Comparison of ENCODE assay signal across 8 cellular contexts in genomic region chr7:29684146-29684786, GRCh38.
DNase-seq lines count a peak whose midpoint lies in the region; ATAC-seq and TF ChIP-seq lines count a peak whose summit lies in the region.
"Not testable (repeated sequence)": the region's sequence is repeated elsewhere in the genome, so short reads cannot be mapped to it uniquely, and the experiment has no call there.

No MANE protein-coding gene starts in this region.

- DNase-seq in Kasumi-1 (lab: John Stamatoyannopoulos, UW) = peak; percentile 6 to 18
- peak in 1 of 2 donors; percentile 7 for DNase-seq in cardiac fibroblast (ENCODE audit: low read depth in 2 of 2)
- not testable (repeated sequence) for DNase-seq in hepatocyte (ENCODE audit: low spot score)

- under 1% methylated on average over 32 of the region's 34 CpGs for WGBS in hepatocyte (ENCODE audit: low lambda C conversion rate, missing lambda C conversion rate)
- WGBS in urinary bladder = 1% methylated on average over 31 of the region's 34 CpGs

- H4K20me1 ChIP-seq in hepatocyte (ENCODE audit: insufficient read depth, poor library complexity, severe bottlenecking) = not testable (repeated sequence)

- ATAC-seq in GM18511 (IDR thresholded peaks at IDR 0.05; ENCODE audit: unreplicated experiment) (peak; percentile 67), HG02588 (IDR thresholded peaks at IDR 0.05; ENCODE audit: unreplicated experiment) (peak; percentile 22)

- H3K36me3 Mint-ChIP-seq in T-helper 1 cell treated with Interleukin-12 subunit alpha and Interleukin-12 subunit beta and Interleukin-4 antibody, amounts not matched to agents 30 μg/mL and 1 μg/mL, for 36 hours (ENCODE audit: low read depth) = not testable (repeated sequence)

- H3K4me2 ChIP-seq in hepatocyte = peak overlapping the region; percentile 92

- H3K36me3 ChIP-seq in hepatocyte (replicated peaks; ENCODE audit: insufficient read depth, low read depth); neutrophil; urinary bladder (ENCODE audit: insufficient read depth): not testable (repeated sequence)

- peak overlapping the region; percentile 88 for H2AFZ ChIP-seq in hepatocyte

- H3K9me2 ChIP-seq in hepatocyte (replicated peaks; ENCODE audit: insufficient read depth) = not testable (repeated sequence)

- H3K79me2 ChIP-seq in hepatocyte = peaks cover 30% of the 10 kb centered on the region

- H3K4me1 ChIP-seq in hepatocyte (ENCODE audit: insufficient read depth); neutrophil (ENCODE audit: control insufficient read depth in 1 of 2, insufficient read depth in 1 of 2, low read depth in 1 of 2, low read length in 1 of 2); urinary bladder (ENCODE audit: insufficient read depth): not testable (repeated sequence)

- H3K4me1 Mint-ChIP-seq in T-helper 1 cell treated with Interleukin-12 subunit alpha and Interleukin-12 subunit beta and Interleukin-4 antibody, amounts not matched to agents 30 μg/mL and 1 μg/mL, for 36 hours (ENCODE audit: low read depth) = not testable (repeated sequence)

- H3K4me3 ChIP-seq in cardiac fibroblast (replicated peaks in 1 of 2; ENCODE audit: low read depth in 2 of 2, low read length in 2 of 2) (peak overlapping the region; percentile 62 to 71), hepatocyte (peak overlapping the region; percentile 98), neutrophil (ENCODE audit: low read depth in 1 of 2, low read length in 1 of 2) (peak overlapping the region; percentile 67 to 69), urinary bladder (ENCODE audit: low read depth, low read length) (peak overlapping the region; percentile 67)

- TF ChIP-seq CTCF in cardiac fibroblast (IDR thresholded peaks at IDR 0.05; ENCODE audit: low read depth, low read length); hepatocyte (IDR thresholded peaks at IDR 0.05; ENCODE audit: poor library complexity); neutrophil (IDR thresholded peaks at IDR 0.05): not testable (repeated sequence)

- H3K27ac ChIP-seq in hepatocyte (peak overlapping the region; percentile 98), neutrophil (peak overlapping the region; percentile 69), urinary bladder (ENCODE audit: low read depth) (peak overlapping the region; percentile 23)

- H3K27me3 ChIP-seq in hepatocyte, neutrophil: not testable (repeated sequence)

- not testable (repeated sequence) for H3K9me3 ChIP-seq in hepatocyte (ENCODE audit: low read depth); neutrophil

- H3K4me3 Mint-ChIP-seq in T-helper 1 cell treated with Interleukin-12 subunit alpha and Interleukin-12 subunit beta and Interleukin-4 antibody, amounts not matched to agents 30 μg/mL and 1 μg/mL, for 36 hours = peak overlapping the region; percentile 79

- H3K27me3 Mint-ChIP-seq in T-helper 1 cell treated with Interleukin-12 subunit alpha and Interleukin-12 subunit beta and Interleukin-4 antibody, amounts not matched to agents 30 μg/mL and 1 μg/mL, for 36 hours (ENCODE audit: low read depth) = peaks cover 39% of the 10 kb centered on the region

- H3K27ac Mint-ChIP-seq in T-helper 1 cell treated with Interleukin-12 subunit alpha and Interleukin-12 subunit beta and Interleukin-4 antibody, amounts not matched to agents 30 μg/mL and 1 μg/mL, for 36 hours = not testable (repeated sequence)

- not testable (repeated sequence) for H3K9me3 Mint-ChIP-seq in T-helper 1 cell treated with Interleukin-12 subunit alpha and Interleukin-12 subunit beta and Interleukin-4 antibody, amounts not matched to agents 30 μg/mL and 1 μg/mL, for 36 hours

Comparison
In these comparisons a context has a peak if more than half of its experiments do, and no peak if none do; other contexts are left out.
1. H3K27ac ChIP-seq: peak in every context shown above with its lines; median percentile 98 in hepatocyte; 69 in neutrophil; 23 in urinary bladder.